Comparison of ENCODE assay signal across 19 cellular contexts in the genomic region with DNA sequence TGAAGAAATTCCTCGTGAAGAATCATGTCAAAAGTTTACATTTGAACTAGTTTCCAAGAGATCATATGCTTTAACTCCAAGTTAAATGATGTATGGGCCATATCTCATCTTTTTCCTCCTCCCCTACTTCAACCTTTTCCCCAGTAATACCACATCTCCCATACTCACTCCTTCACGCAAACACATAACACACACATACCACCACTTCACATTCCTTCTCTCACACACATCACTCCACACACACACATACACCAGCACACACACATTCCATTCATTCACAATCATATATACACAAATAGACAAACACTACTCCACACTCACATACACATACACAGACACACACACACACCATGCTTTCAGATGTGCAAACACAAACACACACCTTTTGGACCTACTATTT.
A peak's percentile ranks its signal among the peaks of the same experiment; 100 is the strongest.
DNase-seq lines count a peak whose midpoint lies in the region; ATAC-seq, FAIRE-seq and TF ChIP-seq lines count a peak whose summit lies in the region.
"Had no signal": no experiment of that assay in that cellular context is flagged by ENCODE, and none has a peak within 500 bp of the region (broad histone marks: within the 10 kb centered on the region; RNA-seq: fewer than 3 reads in every experiment).

No MANE protein-coding gene starts in this region.

- H3K27me3 ChIP-seq in HCT116 (ENCODE audit: insufficient read depth, low read length) (no peaks in the 10 kb centered on the region), K562 (ENCODE audit: control insufficient read depth in 2 of 2, insufficient read depth in 2 of 2, low read length in 2 of 2) (no peaks in the 10 kb centered on the region), Karpas-422 (ENCODE audit: low read length) (no peaks in the 10 kb centered on the region)
- H3K27me3 ChIP-seq: Peyer's patch, SJSA1 had no signal

- H3K4me1 ChIP-seq in HCT116 (ENCODE audit: control insufficient read depth in 1 of 2, insufficient read depth in 2 of 2, low read length in 2 of 2) (peaks cover 27 to 38% of the 10 kb centered on the region in 2 experiments), K562 (replicated peaks in 1 of 2; ENCODE audit: control insufficient read depth in 2 of 2, insufficient read depth in 2 of 2, low read length in 2 of 2) (peaks cover 0 to 22% of the 10 kb centered on the region in 2 experiments; a peak in 3 of 5 replicates), Karpas-422 (ENCODE audit: low read length) (no peaks in the 10 kb centered on the region)
- H3K4me1 ChIP-seq: Peyer's patch had no signal

- in situ Hi-C loops in K562 (cut with MboI): no loop called here

- WGBS in K562 (ENCODE audit: insufficient coverage, low coverage, missing lambda C conversion rate): 47% methylated on average over 2 of the region's 2 CpGs

- no peaks in the 10 kb centered on the region for H3K4me1 Mint-ChIP-seq in T-cell

- TF ChIP-seq POLR2A in HCT116 (IDR thresholded peaks at IDR 0.05; ENCODE audit: borderline replicate concordance, extremely low read depth, insufficient read depth, insufficient read length): no peak
- no peak for TF ChIP-seq POLR2A in K562 (conservative IDR thresholded peaks at IDR 0.05)

- H3K27ac ChIP-seq in HCT116 (ENCODE audit: low read depth, low read length): no peak overlapping the region
- H3K27ac ChIP-seq in K562 (ENCODE audit: extremely low read depth, low read depth, low read length): no peak overlapping the region
- H3K27ac ChIP-seq in Karpas-422 (ENCODE audit: low read length): no peak overlapping the region
- H3K27ac ChIP-seq: C4-2B, HL-60, Peyer's patch, SJSA1 had no signal

- H2AFZ ChIP-seq in HCT116 (ENCODE audit: low read depth, low read length, poor library complexity, severe bottlenecking): peak overlapping the region; percentile 43
- no peak overlapping the region for H2AFZ ChIP-seq in K562 (ENCODE audit: low read depth, low read length)
- no peak overlapping the region for H2AFZ ChIP-seq in Karpas-422 (ENCODE audit: low read length)

- H3K79me2 ChIP-seq in HCT116 (ENCODE audit: insufficient read depth, low read length) (no peaks in the 10 kb centered on the region), K562 (ENCODE audit: control insufficient read depth, insufficient read depth, low read length) (no peaks in the 10 kb centered on the region), Karpas-422 (ENCODE audit: low read length) (no peaks in the 10 kb centered on the region)

- H3K9me2 ChIP-seq in HCT116 (ENCODE audit: insufficient read depth) (no peaks in the 10 kb centered on the region), Karpas-422 (replicated peaks; ENCODE audit: insufficient read depth, low read length) (no peaks in the 10 kb centered on the region)

- H3K9me3 ChIP-seq in HCT116 (ENCODE audit: control insufficient read depth in 1 of 2, insufficient read depth in 1 of 2, low read depth in 1 of 2, low read length in 2 of 2): no peaks in the 10 kb centered on the region
- no peaks in the 10 kb centered on the region for H3K9me3 ChIP-seq in K562 (replicated peaks; ENCODE audit: control insufficient read depth, insufficient read depth, low read depth, low read length)
- H3K9me3 ChIP-seq in Karpas-422 (ENCODE audit: low read length): peaks cover 17% of the 10 kb centered on the region
- H3K9me3 ChIP-seq: Peyer's patch, SJSA1 had no signal

- no peak overlapping the region for H3K27ac Mint-ChIP-seq in T-cell

- H3K9me1 ChIP-seq in K562 (ENCODE audit: control insufficient read depth, insufficient read depth, low read length): no peaks in the 10 kb centered on the region

- CTCF ChIA-PET in HCT116 (lab: Charles Lee): no interaction called here
- CTCF ChIA-PET in K562 (lab: Yijun Ruan, JAX; ENCODE audit: low intra/inter-chr PET ratio): no interaction called here
- CTCF ChIA-PET in T-cell (lab: Charles Lee): no interaction called here

- intact Hi-C loops in HCT116 (cut with micrococcal nuclease) (no loop called here), K562 (cut with micrococcal nuclease) (no loop called here)

- no peak overlapping the region for H3K4me3 ChIP-seq in HCT116 (replicated peaks in 1 of 2; ENCODE audit: low read depth in 1 of 2, low read length in 2 of 2)
- H3K4me3 ChIP-seq in K562: no peak overlapping the region
- no peak overlapping the region for H3K4me3 ChIP-seq in Karpas-422 (ENCODE audit: low read length)
- H3K4me3 ChIP-seq: Peyer's patch, SJSA1 had no signal

- H3K4me2 ChIP-seq in HCT116 (ENCODE audit: low read length) (no peak overlapping the region), K562 (ENCODE audit: insufficient read depth, low read length) (no peak overlapping the region), Karpas-422 (ENCODE audit: low read depth, low read length, poor library complexity, severe bottlenecking) (no peak overlapping the region)

- TF ChIP-seq CTCF in HCT116 (IDR thresholded peaks at IDR 0.05 in 2 of 3, conservative IDR thresholded peaks at IDR 0.05 in 1 of 3; ENCODE audit: borderline replicate concordance in 1 of 3, insufficient read depth in 1 of 3, low read depth in 2 of 3, low read length in 2 of 3) (no peak), K562 (IDR thresholded peaks at IDR 0.05 in 2 of 3, conservative IDR thresholded peaks at IDR 0.05 in 1 of 3; ENCODE audit: insufficient read depth in 2 of 3, low read depth in 1 of 3, low read length in 3 of 3) (no peak)

- RAD21 ChIA-PET in HCT116 (lab: Charles Lee; ENCODE audit: low non-redundant PET in 1 of 2, low total read pairs in 2 of 2, uncharacterized antibody in 2 of 2, unreplicated experiment in 2 of 2): no interaction called here

- no peak for FAIRE-seq in K562 (lab: Jason Lieb, UNC)
- FAIRE-seq: G401.6 had no signal

- ATAC-seq in HCT116: no peak
- ATAC-seq in K562: no peak
- no peak for ATAC-seq in GM21381 (IDR thresholded peaks at IDR 0.05; ENCODE audit: unreplicated experiment)
- no peak for ATAC-seq in T-cell (replicated peaks in 1 of 4)

- H4K20me1 ChIP-seq in HCT116 (ENCODE audit: insufficient read depth): no peaks in the 10 kb centered on the region
- H4K20me1 ChIP-seq in K562 (replicated peaks; ENCODE audit: control insufficient read depth, insufficient read depth, low read length): no peaks in the 10 kb centered on the region
- no peaks in the 10 kb centered on the region for H4K20me1 ChIP-seq in Karpas-422 (ENCODE audit: insufficient read depth, low read depth, low read length)

- H3K9me3 Mint-ChIP-seq in T-cell: no peaks in the 10 kb centered on the region

- TF ChIP-seq EP300 in K562 (IDR thresholded peaks at IDR 0.05; ENCODE audit: low read length): no peak

- BruUV-seq in HCT116 (replicated peaks; lab: Mats Ljungman, UMichigan): no TSS peak
- no TSS peak for BruUV-seq in K562 (replicated peaks; lab: Mats Ljungman, UMichigan)

- peaks cover 20 to 31% of the 10 kb centered on the region in 2 donors for H3K27me3 Mint-ChIP-seq in T-cell

- H3K4me3 Mint-ChIP-seq in T-cell: no peak overlapping the region

- H3K36me3 ChIP-seq in HCT116 (ENCODE audit: control insufficient read depth in 1 of 2, insufficient read depth in 2 of 2, low read length in 2 of 2): no peaks in the 10 kb centered on the region
- no peaks in the 10 kb centered on the region for H3K36me3 ChIP-seq in K562 (ENCODE audit: control insufficient read depth, insufficient read depth, low read length)
- H3K36me3 ChIP-seq in Karpas-422 (ENCODE audit: insufficient read depth, low read length): no peaks in the 10 kb centered on the region
- H3K36me3 ChIP-seq: Peyer's patch, SJSA1 had no signal

- DNase-seq in HCT116 (ENCODE audit: low read depth, low spot score) (no peak), K562 (ENCODE audit: extremely low read depth in 1 of 4, low spot score in 3 of 4) (no peak), kidney tubule cell (ENCODE audit: low spot score) (peak; percentile 40), Karpas-422 (no peak), T-cell (no peak), ureter (ENCODE audit: low spot score) (no peak)
- DNase-seq: ACHN; AML-193; DMS79 treated with DMSO at 0.1 percent for 48 hours; NCI-H1105; NCI-H2081 treated with DMSO at 0.1 percent for 48 hours; NCI-H446 treated with DMSO at 0.1 percent for 48 hours; NK-92 treated with Interleukin-12 subunit alpha and Interleukin-12 subunit beta, amount 100 ng/mL, for 24 hours; Peyer's patch had no signal

- POLR2A ChIA-PET in HCT116 (lab: Charles Lee): no interaction called here
- POLR2A ChIA-PET in K562 (lab: Yijun Ruan, JAX): no interaction called here
- POLR2A ChIA-PET in T-cell (lab: Charles Lee): no interaction called here

- H3K9ac ChIP-seq in HCT116 (ENCODE audit: low read length): no peak overlapping the region
- no peak overlapping the region for H3K9ac ChIP-seq in K562 (ENCODE audit: insufficient read depth in 1 of 2, low read depth in 2 of 2, low read length in 2 of 2)
- no peak overlapping the region for H3K9ac ChIP-seq in Karpas-422 (ENCODE audit: low read length)

- H3K36me3 Mint-ChIP-seq in T-cell: no peaks in the 10 kb centered on the region

- TF ChIP-seq RAD21 in HCT116 (IDR thresholded peaks at IDR 0.05; ENCODE audit: low read depth) (no peak), K562 (CRISPR knock-in tag; conservative IDR thresholded peaks at IDR 0.05 in 1 of 2, IDR thresholded peaks at IDR 0.05 in 1 of 2) (no peak)

TF ChIP-seq in HCT116, 20 proteins besides CTCF, POLR2A, EP300 and RAD21 (continues in another document):
- TF ChIP-seq YY1 (IDR thresholded peaks at IDR 0.05; ENCODE audit: extremely low read depth, insufficient replicate concordance, low read depth, low read length): no peak
- no peak for TF ChIP-seq SP1 (IDR thresholded peaks at IDR 0.05; ENCODE audit: low read depth)
- TF ChIP-seq CBX3 (IDR thresholded peaks at IDR 0.05; ENCODE audit: low read depth): no peak
- TF ChIP-seq, protein P1, sequence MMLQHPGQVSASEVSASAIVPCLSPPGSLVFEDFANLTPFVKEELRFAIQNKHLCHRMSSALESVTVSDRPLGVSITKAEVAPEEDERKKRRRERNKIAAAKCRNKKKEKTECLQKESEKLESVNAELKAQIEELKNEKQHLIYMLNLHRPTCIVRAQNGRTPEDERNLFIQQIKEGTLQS (IDR thresholded peaks at IDR 0.05): no peak
- no peak for TF ChIP-seq CEBPB (IDR thresholded peaks at IDR 0.05; ENCODE audit: low read depth)
- no peak for TF ChIP-seq FOSL1 (IDR thresholded peaks at IDR 0.05; ENCODE audit: low read depth)

TF ChIP-seq in K562, 482 proteins besides CTCF, POLR2A, EP300 and RAD21 (continues in another document):
- 0 out of 4 replicates have a peak, but pooled peaks of 1 of the 2 experiments have one; percentile 15 for TF ChIP-seq TRIM24 (IDR thresholded peaks at IDR 0.05)
- TF ChIP-seq, protein P2, sequence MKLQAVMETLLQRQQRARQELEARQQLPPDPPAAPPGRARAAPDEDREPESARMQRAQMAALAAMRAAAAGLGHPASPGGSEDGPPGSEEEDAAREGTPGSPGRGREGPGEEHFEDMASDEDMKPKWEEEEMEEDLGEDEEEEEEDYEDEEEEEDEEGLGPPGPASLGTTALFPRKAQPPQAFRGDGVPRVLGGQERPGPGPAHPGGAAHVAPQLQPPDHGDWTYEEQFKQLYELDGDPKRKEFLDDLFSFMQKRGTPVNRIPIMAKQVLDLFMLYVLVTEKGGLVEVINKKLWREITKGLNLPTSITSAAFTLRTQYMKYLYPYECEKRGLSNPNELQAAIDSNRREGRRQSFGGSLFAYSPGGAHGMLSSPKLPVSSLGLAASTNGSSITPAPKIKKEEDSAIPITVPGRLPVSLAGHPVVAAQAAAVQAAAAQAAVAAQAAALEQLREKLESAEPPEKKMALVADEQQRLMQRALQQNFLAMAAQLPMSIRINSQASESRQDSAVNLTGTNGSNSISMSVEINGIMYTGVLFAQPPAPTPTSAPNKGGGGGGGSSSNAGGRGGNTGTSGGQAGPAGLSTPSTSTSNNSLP (IDR thresholded peaks at IDR 0.05; ENCODE audit: borderline replicate concordance, low read depth, low read length): no peak
